37 cellular contexts compared by ENCODE assay signal in genomic region chr4:81198609-81199008, GRCh38. TPM values are rescaled to one million over a fixed set of nuclear protein-coding genes. Genes with fewer than 3 reads are reported as not detected.
"Had no signal": no experiment of that assay in that cellular context is flagged by ENCODE, and none has a peak within 500 bp of the region (broad histone marks: within the 10 kb centered on the region; RNA-seq: fewer than 3 reads in every experiment).

No MANE protein-coding gene starts in this region.

- FAIRE-seq: bronchial epithelial cell, TTC549 had no signal

- H3K27ac Mint-ChIP-seq: activated B cell treated with CpG ODN at 0.5 μM for 24 hours; activated CD4-positive, alpha-beta memory T cell treated with anti-CD3 and anti-CD28 coated beads for 36 hours; activated CD4-positive, alpha-beta T cell treated with anti-CD3 and anti-CD28 coated beads, Interleukin-2, amount 10 ng/mL, durations not matched to agents 24 days and 14 days; activated CD8-positive, alpha-beta T cell treated with anti-CD3 and anti-CD28 coated beads for 36 hours; activated naive CD4-positive, alpha-beta T cell treated with anti-CD3 and anti-CD28 coated beads, Interleukin-2, amount 10 ng/mL, durations not matched to agents 7 days and 5 days; activated naive CD4-positive, alpha-beta T cell treated with anti-CD3 and anti-CD28 coated beads, Interleukin-2, amount 50 U/mL, for 24 hours; activated naive CD8-positive, alpha-beta T cell; activated naive CD8-positive, alpha-beta T cell treated with anti-CD3 and anti-CD28 coated beads, Interleukin-2, amount 10 ng/mL, durations not matched to agents 7 days and 5 days; activated naive CD8-positive, alpha-beta T cell treated with anti-CD3 and anti-CD28 coated beads, Interleukin-2, amount 50 U/mL, for 24 hours; activated T-cell treated with anti-CD3 and anti-CD28 coated beads, Interleukin-2, amount 50 U/mL, for 72 hours; activated T-helper 1 cell treated with anti-CD3 and anti-CD28 coated beads, Interleukin-12 subunit alpha, Interleukin-12 subunit beta, Interleukin-2, Interleukin-4 antibody, amounts not matched to agents 30 ng/mL and 10 ng/mL and 1 ng/mL, durations not matched to agents 14 hours and 24 hours and 36 hours; activated T-helper 2 cell treated with anti-CD3 and anti-CD28 coated beads, Interferon-gamma antibody, Interleukin-2, Interleukin-4, amounts not matched to agents 10 μg/mL and 5 μg/mL and 100 μg/mL, durations not matched to agents 14 hours and 24 hours and 36 hours; brain; T-helper 1 cell treated with Interleukin-12 subunit alpha and Interleukin-12 subunit beta and Interleukin-4 antibody, amounts not matched to agents 30 μg/mL and 1 μg/mL, for 36 hours; T-helper 2 cell treated with Interferon-gamma antibody and Interleukin-4, amounts not matched to agents 5 μg/mL and 100 μg/mL, for 36 hours had no signal

- H3K9me3 ChIP-seq: ascending aorta had no signal

- H3K4me3 ChIP-seq: ascending aorta, cardiac muscle cell had no signal

- H3K36me3 ChIP-seq: ascending aorta, cardiac muscle cell had no signal

- H3K4me3 Mint-ChIP-seq: activated B cell treated with CpG ODN at 0.5 μM for 24 hours; activated CD4-positive, alpha-beta memory T cell treated with anti-CD3 and anti-CD28 coated beads for 36 hours; activated CD4-positive, alpha-beta T cell treated with anti-CD3 and anti-CD28 coated beads, Interleukin-2, amount 10 ng/mL, durations not matched to agents 24 days and 14 days; activated CD8-positive, alpha-beta T cell treated with anti-CD3 and anti-CD28 coated beads for 36 hours; activated naive CD4-positive, alpha-beta T cell treated with anti-CD3 and anti-CD28 coated beads, Interleukin-2, amount 10 ng/mL, durations not matched to agents 7 days and 5 days; activated naive CD4-positive, alpha-beta T cell treated with anti-CD3 and anti-CD28 coated beads, Interleukin-2, amount 50 U/mL, for 24 hours; activated naive CD8-positive, alpha-beta T cell; activated naive CD8-positive, alpha-beta T cell treated with anti-CD3 and anti-CD28 coated beads, Interleukin-2, amount 10 ng/mL, durations not matched to agents 7 days and 5 days; activated naive CD8-positive, alpha-beta T cell treated with anti-CD3 and anti-CD28 coated beads, Interleukin-2, amount 50 U/mL, for 24 hours; activated T-cell treated with anti-CD3 and anti-CD28 coated beads, Interleukin-2, amount 50 U/mL, for 4 hours; activated T-cell treated with anti-CD3 and anti-CD28 coated beads, Interleukin-2, amount 50 U/mL, for 72 hours; activated T-helper 1 cell treated with anti-CD3 and anti-CD28 coated beads, Interleukin-12 subunit alpha, Interleukin-12 subunit beta, Interleukin-2, Interleukin-4 antibody, amounts not matched to agents 30 ng/mL and 10 ng/mL and 1 ng/mL, durations not matched to agents 14 hours and 24 hours and 36 hours; brain; central memory CD8-positive, alpha-beta T cell; T-helper 1 cell treated with Interleukin-12 subunit alpha and Interleukin-12 subunit beta and Interleukin-4 antibody, amounts not matched to agents 30 μg/mL and 1 μg/mL, for 36 hours; T-helper 2 cell treated with Interferon-gamma antibody and Interleukin-4, amounts not matched to agents 5 μg/mL and 100 μg/mL, for 36 hours had no signal

- H3K9me3 Mint-ChIP-seq: activated B cell treated with CpG ODN at 0.5 μM for 24 hours; activated CD4-positive, alpha-beta memory T cell treated with anti-CD3 and anti-CD28 coated beads for 36 hours; activated CD4-positive, alpha-beta T cell treated with anti-CD3 and anti-CD28 coated beads, Interleukin-2, amount 10 ng/mL, durations not matched to agents 24 days and 14 days; activated CD8-positive, alpha-beta T cell treated with anti-CD3 and anti-CD28 coated beads for 36 hours; activated naive CD4-positive, alpha-beta T cell treated with anti-CD3 and anti-CD28 coated beads, Interleukin-2, amount 10 ng/mL, durations not matched to agents 7 days and 5 days; activated naive CD4-positive, alpha-beta T cell treated with anti-CD3 and anti-CD28 coated beads, Interleukin-2, amount 50 U/mL, for 24 hours; activated naive CD8-positive, alpha-beta T cell treated with anti-CD3 and anti-CD28 coated beads, Interleukin-2, amount 10 ng/mL, durations not matched to agents 7 days and 5 days; activated naive CD8-positive, alpha-beta T cell treated with anti-CD3 and anti-CD28 coated beads, Interleukin-2, amount 50 U/mL, for 24 hours; activated T-cell treated with anti-CD3 and anti-CD28 coated beads, Interleukin-2, amount 50 U/mL, for 4 hours; activated T-cell treated with anti-CD3 and anti-CD28 coated beads, Interleukin-2, amount 50 U/mL, for 72 hours; activated T-helper 1 cell treated with anti-CD3 and anti-CD28 coated beads, Interleukin-12 subunit alpha, Interleukin-12 subunit beta, Interleukin-2, Interleukin-4 antibody, amounts not matched to agents 30 ng/mL and 10 ng/mL and 1 ng/mL, durations not matched to agents 14 hours and 24 hours and 36 hours; activated T-helper 2 cell treated with anti-CD3 and anti-CD28 coated beads, Interferon-gamma antibody, Interleukin-2, Interleukin-4, amounts not matched to agents 10 μg/mL and 5 μg/mL and 100 μg/mL, durations not matched to agents 14 hours and 24 hours and 36 hours; brain; central memory CD8-positive, alpha-beta T cell; T-helper 1 cell treated with Interleukin-12 subunit alpha and Interleukin-12 subunit beta and Interleukin-4 antibody, amounts not matched to agents 30 μg/mL and 1 μg/mL, for 36 hours; T-helper 2 cell treated with Interferon-gamma antibody and Interleukin-4, amounts not matched to agents 5 μg/mL and 100 μg/mL, for 36 hours had no signal

- H3K4me1 ChIP-seq: ascending aorta had no signal

- H3K36me3 Mint-ChIP-seq: activated CD4-positive, alpha-beta memory T cell treated with anti-CD3 and anti-CD28 coated beads for 36 hours; activated naive CD4-positive, alpha-beta T cell treated with anti-CD3 and anti-CD28 coated beads, Interleukin-2, amount 10 ng/mL, durations not matched to agents 7 days and 5 days; activated naive CD8-positive, alpha-beta T cell; activated naive CD8-positive, alpha-beta T cell treated with anti-CD3 and anti-CD28 coated beads, Interleukin-2, amount 10 ng/mL, durations not matched to agents 7 days and 5 days; brain had no signal

- DNase-seq: activated B cell treated with CpG ODN at 0.5 μM for 24 hours; activated CD4-positive, alpha-beta memory T cell treated with anti-CD3 and anti-CD28 coated beads for 36 hours; activated CD4-positive, alpha-beta T cell treated with anti-CD3 and anti-CD28 coated beads for 4 hours; activated CD4-positive, alpha-beta T cell treated with anti-CD3 and anti-CD28 coated beads, Interleukin-2, amount 10 ng/mL, durations not matched to agents 24 days and 14 days; activated CD4-positive, alpha-beta T cell treated with anti-CD3 and anti-CD28 coated beads, Interleukin-2, amount 50 U/mL, for 1 hour; activated CD4-positive, alpha-beta T cell treated with anti-CD3 and anti-CD28 coated beads, Interleukin-2, amount 50 U/mL, for 4 hours; activated CD4-positive, CD25-positive, alpha-beta regulatory T cell treated with anti-CD3 and anti-CD28 coated beads, Interleukin-2, amount 50 U/mL, for 72 hours; activated CD8-positive, alpha-beta memory T cell treated with anti-CD3 and anti-CD28 coated beads, Interleukin-2, amount 50 U/mL, for 4 hours; activated CD8-positive, alpha-beta T cell treated with anti-CD3 and anti-CD28 coated beads for 36 hours; activated effector memory CD4-positive, alpha-beta T cell treated with Interleukin-2 at 50 U/mL for 16 hours; activated gamma-delta T cell; activated naive CD4-positive, alpha-beta T cell treated with anti-CD3 and anti-CD28 coated beads, Interleukin-2, amount 10 ng/mL, durations not matched to agents 7 days and 5 days; activated naive CD4-positive, alpha-beta T cell treated with Interleukin-2 at 50 U/mL for 16 hours; activated naive CD8-positive, alpha-beta T cell treated with anti-CD3 and anti-CD28 coated beads, Interleukin-2, amount 10 ng/mL, durations not matched to agents 7 days and 5 days; activated naive CD8-positive, alpha-beta T cell treated with anti-CD3 and anti-CD28 coated beads, Interleukin-2, amount 50 U/mL, for 24 hours; activated T-cell treated with anti-CD3 and anti-CD28 coated beads for 4 hours; activated T-cell treated with anti-CD3 and anti-CD28 coated beads, Interleukin-2, amount 50 U/mL, for 1 hour; activated T-cell treated with anti-CD3 and anti-CD28 coated beads, Interleukin-2, amount 50 U/mL, for 4 hours; activated T-cell treated with anti-CD3 and anti-CD28 coated beads, Interleukin-2, amount 50 U/mL, for 72 hours; cerebellar nuclear complex; T-helper 1 cell; T-helper 2 cell; T-helper 9 cell had no signal

- ATAC-seq: activated CD8-positive, alpha-beta T cell treated with anti-CD3 and anti-CD28 coated beads for 36 hours; activated naive CD8-positive, alpha-beta T cell treated with anti-CD3 and anti-CD28 coated beads, Interleukin-2, amount 50 U/mL, for 24 hours; activated T-cell treated with anti-CD3 and anti-CD28 coated beads, Interleukin-2, amount 50 U/mL, for 4 hours had no signal

- H3K4me1 Mint-ChIP-seq: activated B cell treated with CpG ODN at 0.5 μM for 24 hours; activated CD4-positive, alpha-beta T cell treated with anti-CD3 and anti-CD28 coated beads, Interleukin-2, amount 10 ng/mL, durations not matched to agents 24 days and 14 days; activated naive CD4-positive, alpha-beta T cell treated with anti-CD3 and anti-CD28 coated beads, Interleukin-2, amount 10 ng/mL, durations not matched to agents 7 days and 5 days; activated naive CD4-positive, alpha-beta T cell treated with anti-CD3 and anti-CD28 coated beads, Interleukin-2, amount 50 U/mL, for 24 hours; activated naive CD8-positive, alpha-beta T cell treated with anti-CD3 and anti-CD28 coated beads, Interleukin-2, amount 10 ng/mL, durations not matched to agents 7 days and 5 days; activated naive CD8-positive, alpha-beta T cell treated with anti-CD3 and anti-CD28 coated beads, Interleukin-2, amount 50 U/mL, for 24 hours; central memory CD8-positive, alpha-beta T cell had no signal

- H3K27me3 ChIP-seq: ascending aorta, cardiac muscle cell had no signal

- H3K27ac ChIP-seq: ascending aorta, cardiac muscle cell, VCaP had no signal

RNA-seq across cellular contexts. Expression of gene PRKG2, which starts 16.4 kb away (rescaled TPM):
- total RNA-seq: ascending aorta, chondrocyte had no signal
